Comparison of ENCODE assay signal across 8 cellular contexts in the genomic region with DNA sequence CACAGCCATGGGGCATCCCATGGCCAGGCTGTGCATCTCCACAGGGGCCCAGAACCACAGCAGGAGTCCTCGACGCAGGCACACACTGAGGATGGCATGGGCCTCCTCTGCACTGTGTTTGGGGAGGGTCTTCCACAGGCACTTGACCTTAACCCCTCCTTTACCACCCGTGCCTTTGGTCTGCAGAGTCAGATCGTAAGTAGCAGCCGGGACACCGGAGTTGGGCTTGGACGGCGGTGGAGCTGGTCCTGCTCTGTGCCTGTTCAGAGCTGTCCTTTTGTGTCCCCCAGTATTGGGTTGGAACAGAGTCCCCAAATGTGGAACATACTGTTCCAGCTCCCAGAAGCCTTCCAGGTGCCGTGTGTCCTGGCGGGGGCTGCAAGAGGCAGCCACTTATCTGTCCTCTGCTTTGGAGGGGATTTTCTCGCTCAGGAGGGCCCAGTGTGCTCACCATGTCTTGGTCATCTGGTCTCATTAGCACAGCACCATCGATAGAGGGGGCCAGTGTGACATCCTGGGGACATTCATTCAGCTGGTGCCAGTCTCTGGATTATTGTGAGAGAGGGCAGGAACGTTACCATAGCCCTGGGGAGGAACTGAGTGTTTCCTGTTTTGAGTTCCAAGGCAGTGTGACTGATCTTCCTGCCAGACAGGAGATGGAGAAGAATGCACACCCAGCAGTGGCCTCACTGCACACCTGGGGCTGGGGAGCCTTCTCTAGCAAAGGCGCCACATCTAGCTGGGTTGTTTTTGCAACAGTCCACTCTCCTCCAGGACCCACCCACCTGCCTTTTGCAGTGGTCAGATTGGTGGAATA. TPM values are rescaled to one million over a fixed set of nuclear protein-coding genes. Genes with fewer than 3 reads are reported as not detected.
DNase-seq lines count a peak whose midpoint lies in the region; ATAC-seq and TF ChIP-seq lines count a peak whose summit lies in the region.

No MANE protein-coding gene starts in this region.

- H3K36me3 ChIP-seq in SJCRH30: no peaks in the 10 kb centered on the region

- CTCF ChIA-PET in activated CD4-positive, alpha-beta T cell treated with anti-CD3 and anti-CD28 coated beads for 36 hours (lab: Charles Lee): interaction anchor here (0.7 to 2.7 kb wide), 9 partner anchors 13 to 154 kb away, joined by 3 to 35 read pairs (median 4); no protein-coding TSS in a partner anchor

- H3K36me3 Mint-ChIP-seq in activated CD4-positive, alpha-beta T cell treated with anti-CD3 and anti-CD28 coated beads for 36 hours (ENCODE audit: low read depth): peaks cover 3% of the 10 kb centered on the region
- H3K36me3 Mint-ChIP-seq in IgD-negative memory B cell (no peaks in the 10 kb centered on the region), brain (no peaks in the 10 kb centered on the region)

- DNase-seq in activated CD4-positive, alpha-beta T cell treated with anti-CD3 and anti-CD28 coated beads for 36 hours: peak; percentile 77
- DNase-seq in activated CD4-positive, alpha-beta T cell treated with anti-CD3 and anti-CD28 coated beads for 1 hour: no peak
- peak; percentile 83 to 92 for DNase-seq in SJCRH30
- peak; percentile 74 for DNase-seq in inferior parietal cortex (ENCODE audit: extremely low spot score)
- DNase-seq in stimulated activated naive CD4-positive, alpha-beta T cell (lab: John Stamatoyannopoulos, UW): peak in 5 of 6 experiments; percentile 13 to 51 (median 35)

- H3K9me3 Mint-ChIP-seq in activated CD4-positive, alpha-beta T cell treated with anti-CD3 and anti-CD28 coated beads for 36 hours (ENCODE audit: low read depth): no peaks in the 10 kb centered on the region
- H3K9me3 Mint-ChIP-seq in IgD-negative memory B cell: no peaks in the 10 kb centered on the region
- H3K9me3 Mint-ChIP-seq in brain: no peaks in the 10 kb centered on the region

- H3K27ac ChIP-seq in SJCRH30: no peak overlapping the region

- POLR2A ChIA-PET in activated CD4-positive, alpha-beta T cell treated with anti-CD3 and anti-CD28 coated beads for 36 hours (lab: Charles Lee): interaction anchor here (0.5 to 1.1 kb wide), 4 partner anchors 16 to 100 kb away, joined by 3 to 5 read pairs (median 4); no protein-coding TSS in a partner anchor

- H3K4me1 Mint-ChIP-seq in activated CD4-positive, alpha-beta T cell treated with anti-CD3 and anti-CD28 coated beads for 36 hours: peaks cover 44% of the 10 kb centered on the region
- H3K4me1 Mint-ChIP-seq in IgD-negative memory B cell: peaks cover 11 to 39% (median 35%) of the 10 kb centered on the region in 3 donors
- peaks cover 24% of the 10 kb centered on the region for H3K4me1 Mint-ChIP-seq in brain

- H3K27ac Mint-ChIP-seq in activated CD4-positive, alpha-beta T cell treated with anti-CD3 and anti-CD28 coated beads for 36 hours: peak overlapping the region; percentile 34
- H3K27ac Mint-ChIP-seq in IgD-negative memory B cell (peak overlapping the region; percentile 90 to 98 (median 94)), brain (peak overlapping the region; percentile 54 to 81 (median 71))

- peak; percentile 52 to 57 for TF ChIP-seq CTCF in brain (conservative IDR thresholded peaks at IDR 0.05)

- peak; percentile 47 for ATAC-seq in activated CD4-positive, alpha-beta T cell treated with anti-CD3 and anti-CD28 coated beads for 36 hours
- no peak for ATAC-seq in HG03469 (IDR thresholded peaks at IDR 0.05; ENCODE audit: unreplicated experiment)

- peaks cover 24% of the 10 kb centered on the region for H3K4me1 ChIP-seq in SJCRH30

- intact Hi-C loops in activated CD4-positive, alpha-beta T cell treated with anti-CD3 and anti-CD28 coated beads for 36 hours (cut with DNase I, micrococcal nuclease): loop anchor here (1.0 to 10.0 kb wide), 5 partner anchors 29 to 264 kb away; a partner anchor contains a TSS

- no peaks in the 10 kb centered on the region for H3K27me3 ChIP-seq in SJCRH30

- H3K4me3 Mint-ChIP-seq in activated CD4-positive, alpha-beta T cell treated with anti-CD3 and anti-CD28 coated beads for 36 hours: peak overlapping the region; percentile 22
- H3K4me3 Mint-ChIP-seq in IgD-negative memory B cell: peak overlapping the region; percentile 68 to 87 (median 80)
- H3K4me3 Mint-ChIP-seq in brain: peak overlapping the region; percentile 20 to 54 (median 37)

- H3K4me3 ChIP-seq in SJCRH30: no peak overlapping the region

- no peaks in the 10 kb centered on the region for H3K27me3 Mint-ChIP-seq in activated CD4-positive, alpha-beta T cell treated with anti-CD3 and anti-CD28 coated beads for 36 hours
- H3K27me3 Mint-ChIP-seq in IgD-negative memory B cell (no peaks in the 10 kb centered on the region), brain (peaks cover 3% of the 10 kb centered on the region)

- H3K9me3 ChIP-seq in SJCRH30 (replicated peaks): no peaks in the 10 kb centered on the region

RNA-seq across cellular contexts. Expression of a gene that starts 12.4 kb away (rescaled TPM):
- 10 to 100 TPM; 15.2 to 16.4 TPM for total RNA-seq in activated CD4-positive, alpha-beta T cell treated with anti-CD3 and anti-CD28 coated beads for 36 hours
- polyA plus RNA-seq in IgD-negative memory B cell (29.7 TPM), brain (ENCODE audit: insufficient read depth, low read depth, low replicate concordance) (18.8 TPM)
- 37.6 and 39.7 TPM in 2 replicates for total RNA-seq in SJCRH30 (2014; rRNA removed; shearing (Covaris generic))

RNA-seq across cellular contexts. Expression of a gene that starts 12.6 kb away (rescaled TPM):
- 10 to 100 TPM; 13.6 to 13.7 TPM for total RNA-seq in activated CD4-positive, alpha-beta T cell treated with anti-CD3 and anti-CD28 coated beads for 36 hours
- polyA plus RNA-seq in IgD-negative memory B cell (13.4 TPM), brain (ENCODE audit: insufficient read depth, low read depth, low replicate concordance) (10.8 TPM)
- total RNA-seq in SJCRH30 (2014; rRNA removed; shearing (Covaris generic)): 24.2 and 24.3 TPM in 2 replicates

RNA-seq across cellular contexts. Expression of a gene that starts 29.8 kb away (rescaled TPM):
- total RNA-seq in activated CD4-positive, alpha-beta T cell treated with anti-CD3 and anti-CD28 coated beads for 36 hours: 100 to 1,000 TPM; 127 to 165 TPM
- 47.1 TPM for polyA plus RNA-seq in IgD-negative memory B cell
- 51.2 and 53.6 TPM in 2 replicates for total RNA-seq in SJCRH30 (2014; rRNA removed; shearing (Covaris generic))
- polyA plus RNA-seq in brain (ENCODE audit: insufficient read depth, low read depth, low replicate concordance): 49.4 TPM

Comparison
In these comparisons a context has a peak if more than half of its experiments do, and no peak if none do; other contexts are left out.
1. H3K27ac Mint-ChIP-seq: peak in every context shown above with its lines; median percentile 94 in IgD-negative memory B cell; 71 in brain; 34 in activated CD4-positive, alpha-beta T cell treated with anti-CD3 and anti-CD28 coated beads for 36 hours.
2. H3K4me3 Mint-ChIP-seq: peak in every context shown above with its lines; median percentile 80 in IgD-negative memory B cell; 37 in brain; 22 in activated CD4-positive, alpha-beta T cell treated with anti-CD3 and anti-CD28 coated beads for 36 hours.